In the genomic region with DNA sequence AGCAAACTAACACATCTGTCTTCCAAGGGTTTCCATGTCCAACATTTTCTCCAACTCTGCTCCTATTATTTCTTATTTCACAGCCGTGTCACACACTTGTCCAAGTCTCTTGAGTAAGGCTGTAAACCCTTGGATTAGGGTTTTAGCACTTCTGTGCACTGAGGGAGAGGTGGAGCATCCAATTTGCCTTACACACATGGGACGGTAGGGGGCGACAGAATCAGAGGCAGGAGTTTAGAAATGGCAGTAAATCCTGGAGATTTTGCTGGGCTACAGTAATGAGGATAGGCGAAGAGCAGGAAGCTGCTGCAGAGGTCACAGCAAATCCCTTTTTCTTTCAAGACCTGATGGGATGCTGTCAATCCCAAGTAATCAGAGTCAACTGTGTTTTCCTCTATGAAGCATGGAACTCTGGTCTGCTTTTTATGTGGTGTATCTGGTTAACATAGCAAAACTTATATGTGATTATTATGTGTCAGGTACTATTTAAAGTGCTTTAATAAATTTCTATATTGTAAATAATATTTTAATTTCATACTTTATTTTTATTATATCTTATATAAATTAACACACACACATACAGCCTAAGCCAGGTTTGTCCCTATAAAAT, we compare ENCODE assay signal across 9 cellular contexts. TPM values are rescaled to one million over a fixed set of nuclear protein-coding genes. Genes with fewer than 3 reads are reported as not detected.
A peak's percentile ranks its signal among the peaks of the same experiment; 100 is the strongest.
DNase-seq lines count a peak whose midpoint lies in the region; ATAC-seq and TF ChIP-seq lines count a peak whose summit lies in the region.
"Had no signal": no experiment of that assay in that cellular context is flagged by ENCODE, and none has a peak within 500 bp of the region (broad histone marks: within the 10 kb centered on the region; RNA-seq: fewer than 3 reads in every experiment).

No MANE protein-coding gene starts in this region.

- H3K27me3 Mint-ChIP-seq in CD14-positive monocyte (ENCODE audit: low read depth in 3 of 3), result peaks cover 2 to 4% (median 2%) of the 10 kb centered on the region in 3 donors

- WGBS in upper lobe of left lung, 2 donors, result 57 to 73% methylated on average over 4 of the region's 4 CpGs

- no peak for TF ChIP-seq EP300 in upper lobe of left lung (IDR thresholded peaks at IDR 0.05)

- H3K4me3 Mint-ChIP-seq in CD14-positive monocyte, result no peak overlapping the region
- H3K4me3 Mint-ChIP-seq: activated B cell treated with CpG ODN at 0.5 μM for 24 hours had no signal

- no peak for TF ChIP-seq POLR2A in upper lobe of left lung (IDR thresholded peaks at IDR 0.05)

- DNase-seq in CD14-positive monocyte (ENCODE audit: low spot score) (no peak), OCI-M1 (lab: John Stamatoyannopoulos, UW) (peak; percentile 64), fibroblast of peridontal ligament (ENCODE audit: extremely low read depth) (peak; percentile 20), upper lobe of left lung (no peak)
- DNase-seq: activated B cell treated with CpG ODN at 0.5 μM for 24 hours had no signal

- H3K9me3 ChIP-seq in upper lobe of left lung, result no peaks in the 10 kb centered on the region

- H3K27me3 ChIP-seq in upper lobe of left lung, result no peaks in the 10 kb centered on the region

- no peaks in the 10 kb centered on the region for H3K36me3 ChIP-seq in upper lobe of left lung

- peak; percentile 57 for TF ChIP-seq CTCF in CD14-positive monocyte (IDR thresholded peaks at IDR 0.05)
- TF ChIP-seq CTCF in GM12873 (IDR thresholded peaks at IDR 0.05; ENCODE audit: insufficient read depth, low read depth, low read length, missing control alignments), result peak; percentile 73
- TF ChIP-seq CTCF in upper lobe of left lung (IDR thresholded peaks at IDR 0.05), result peak in 1 of 6 experiments; percentile 15

- intact Hi-C loops in CD14-positive monocyte (cut with micrococcal nuclease), result no loop called here

- H3K4me1 ChIP-seq in upper lobe of left lung, result no peaks in the 10 kb centered on the region

- no peak overlapping the region for H3K4me3 ChIP-seq in upper lobe of left lung

- no peak overlapping the region for H3K27ac Mint-ChIP-seq in CD14-positive monocyte
- H3K27ac Mint-ChIP-seq: activated B cell treated with CpG ODN at 0.5 μM for 24 hours had no signal

- no peak for ATAC-seq in HG03095 (IDR thresholded peaks at IDR 0.05; ENCODE audit: unreplicated experiment)
- no peak for ATAC-seq in upper lobe of left lung (ENCODE audit: low FRiP score in 2 of 2)
- ATAC-seq in HG03196 (IDR thresholded peaks at IDR 0.05; ENCODE audit: unreplicated experiment), result no peak
- ATAC-seq in GM21447 (IDR thresholded peaks at IDR 0.05; ENCODE audit: unreplicated experiment), result no peak

- H3K36me3 Mint-ChIP-seq in CD14-positive monocyte, result no peaks in the 10 kb centered on the region

- no peaks in the 10 kb centered on the region for H3K9me3 Mint-ChIP-seq in CD14-positive monocyte
- H3K9me3 Mint-ChIP-seq: activated B cell treated with CpG ODN at 0.5 μM for 24 hours had no signal

- H3K27ac ChIP-seq in upper lobe of left lung, result no peak overlapping the region

- no peaks in the 10 kb centered on the region for H3K4me1 Mint-ChIP-seq in CD14-positive monocyte
- H3K4me1 Mint-ChIP-seq: activated B cell treated with CpG ODN at 0.5 μM for 24 hours had no signal

RNA-seq across cellular contexts. Expression of gene LCE5A, which starts 15.4 kb away (rescaled TPM):
- not detected for polyA plus RNA-seq in CD14-positive monocyte
- not detected for total RNA-seq in upper lobe of left lung
- total RNA-seq: activated B cell treated with CpG ODN at 0.5 μM for 24 hours had no signal

RNA-seq across cellular contexts. Expression of gene CRCT1, which starts 19.1 kb away (rescaled TPM):
- polyA plus RNA-seq in CD14-positive monocyte, result not detected
- not detected for total RNA-seq in upper lobe of left lung
- total RNA-seq: activated B cell treated with CpG ODN at 0.5 μM for 24 hours had no signal

Comparison
In these comparisons a context has a peak if more than half of its experiments do, and no peak if none do; other contexts are left out.
1. DNase-seq: peak in OCI-M1 (single experiment) and fibroblast of peridontal ligament (single experiment); none in CD14-positive monocyte (single experiment) and upper lobe of left lung (0 of 2).